In the genomic region with DNA sequence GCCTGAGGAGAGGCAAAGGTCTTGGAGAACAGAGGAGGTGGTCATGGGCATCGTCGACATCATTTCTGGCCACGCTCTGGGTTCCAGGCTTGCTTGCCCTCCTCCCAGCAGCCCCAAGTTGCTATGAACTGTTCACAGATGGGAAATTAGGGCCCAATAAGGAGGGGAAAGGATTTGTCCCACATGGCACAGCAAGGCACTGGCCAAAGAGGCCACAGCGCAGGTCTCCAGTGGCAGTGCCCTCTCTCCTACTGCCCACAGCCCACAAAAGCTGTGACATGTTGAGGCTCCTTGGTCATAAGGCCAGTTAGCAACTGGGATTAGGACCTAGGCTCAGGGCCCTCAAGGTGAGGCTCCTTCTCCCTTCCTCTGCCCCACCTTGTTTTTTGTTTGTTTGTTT, we compare ENCODE assay signal across 9 cellular contexts. TPM values are rescaled to one million over a fixed set of nuclear protein-coding genes. Genes with fewer than 3 reads are reported as not detected.
DNase-seq lines count a peak whose midpoint lies in the region; TF ChIP-seq lines count a peak whose summit lies in the region.
"Had no signal": no experiment of that assay in that cellular context is flagged by ENCODE, and none has a peak within 500 bp of the region (broad histone marks: within the 10 kb centered on the region; RNA-seq: fewer than 3 reads in every experiment).

No MANE protein-coding gene starts in this region.

- H3K27ac ChIP-seq in C4-2B (peak overlapping the region; percentile 90), KOPT-K1 (ENCODE audit: low read depth, low read length, poor library complexity, severe bottlenecking) (peak overlapping the region; percentile 76)

- H3K27me3 Mint-ChIP-seq in brain, result peaks cover 48% of the 10 kb centered on the region
- peaks cover 40% of the 10 kb centered on the region for H3K27me3 Mint-ChIP-seq in neural crest cell (ENCODE audit: low read depth)

- H3K4me1 Mint-ChIP-seq in brain (peaks cover 51% of the 10 kb centered on the region), neural crest cell (peaks cover 28% of the 10 kb centered on the region)

- peak overlapping the region in 2 of 5 experiments; percentile 71 to 99 for H3K27ac Mint-ChIP-seq in brain
- no peak overlapping the region for H3K27ac Mint-ChIP-seq in neural crest cell (ENCODE audit: unreplicated experiment)

- H3K9me3 Mint-ChIP-seq in brain (peaks cover 0 to 4% (median 0%) of the 10 kb centered on the region in 5 experiments), neural crest cell (no peaks in the 10 kb centered on the region)

- no peaks in the 10 kb centered on the region for H3K9me3 ChIP-seq in KOPT-K1 (ENCODE audit: insufficient read depth, low read length, poor library complexity, severe bottlenecking)

- peaks cover 20% of the 10 kb centered on the region; the same call in 1 of the 2 replicates for H3K36me3 ChIP-seq in KOPT-K1 (ENCODE audit: insufficient read depth, low read length)

- H3K36me3 Mint-ChIP-seq in brain, result peaks cover 5% of the 10 kb centered on the region
- H3K36me3 Mint-ChIP-seq in neural crest cell (ENCODE audit: low read depth), result no peaks in the 10 kb centered on the region

- H3K4me3 Mint-ChIP-seq in brain (peak overlapping the region; percentile 90 to 99 (median 97)), neural crest cell (peak overlapping the region; percentile 96)

- DNase-seq in neural crest cell (ENCODE audit: low read depth, low spot score), result no peak
- no peak for DNase-seq in NCI-H82 (lab: John Stamatoyannopoulos, UW)
- no peak for DNase-seq in DMS153 treated with DMSO at 0.1 percent for 48 hours (lab: John Stamatoyannopoulos, UW; ENCODE audit: unreplicated experiment)
- DNase-seq in H4 (ENCODE audit: low spot score), result no peak
- no peak for DNase-seq in NCI-H345 (lab: John Stamatoyannopoulos, UW)

- TF ChIP-seq CTCF in C4-2B (conservative IDR thresholded peaks at IDR 0.05) (no peak), brain (conservative IDR thresholded peaks at IDR 0.05) (no peak), neural crest cell (conservative IDR thresholded peaks at IDR 0.05) (no peak)

RNA-seq across cellular contexts. Expression of gene PEX16, which starts 1.6 kb away (rescaled TPM):
- 37.4 TPM for polyA plus RNA-seq in brain (ENCODE audit: insufficient read depth, low read depth, low replicate concordance)
- 27.6 and 29.6 TPM in 2 replicates for total RNA-seq in neural crest cell
- total RNA-seq in H4 (2014; rRNA removed; shearing (Covaris generic)), result 31.4 and 43.0 TPM in 2 replicates

RNA-seq across cellular contexts. Expression of gene LARGE2, which starts 3.2 kb away (rescaled TPM):
- polyA plus RNA-seq in brain (ENCODE audit: insufficient read depth, low read depth, low replicate concordance), result 1.2 TPM
- 0.48 TPM in 1 of 2 replicates, not detected in the other for total RNA-seq in neural crest cell
- not detected in 2 replicates for total RNA-seq in H4 (2014; rRNA removed; shearing (Covaris generic))

RNA-seq across cellular contexts. Expression of gene FREY1, which starts 12.2 kb away (rescaled TPM):
- 0.49 TPM for polyA plus RNA-seq in brain (ENCODE audit: insufficient read depth, low read depth, low replicate concordance)
- 2.5 and 3.3 TPM in 2 replicates for total RNA-seq in neural crest cell
- 0.51 TPM in 1 of 2 replicates, not detected in the other for total RNA-seq in H4 (2014; rRNA removed; shearing (Covaris generic))
- total RNA-seq: sciatic nerve had no signal

RNA-seq across cellular contexts. Expression of gene MAPK8IP1, which starts 33.8 kb away (rescaled TPM):
- 180 TPM for polyA plus RNA-seq in brain (ENCODE audit: insufficient read depth, low read depth, low replicate concordance)
- total RNA-seq in neural crest cell, result 36.6 and 38.7 TPM in 2 replicates
- 10.7 and 11.9 TPM in 2 replicates for total RNA-seq in H4 (2014; rRNA removed; shearing (Covaris generic))
